15 cellular contexts compared by ENCODE assay signal in genomic region chr12:50240096-50240791, GRCh38. TPM values are rescaled to one million over a fixed set of nuclear protein-coding genes. Genes with fewer than 3 reads are reported as not detected.
DNase-seq lines count a peak whose midpoint lies in the region; ATAC-seq, FAIRE-seq and TF ChIP-seq lines count a peak whose summit lies in the region.
"Had no signal": no experiment of that assay in that cellular context is flagged by ENCODE, and none has a peak within 500 bp of the region (broad histone marks: within the 10 kb centered on the region; RNA-seq: fewer than 3 reads in every experiment).

No MANE protein-coding gene starts in this region.

- intact Hi-C loops in left ventricle myocardium inferior (cut with micrococcal nuclease) (no loop called here), right cardiac atrium (cut with DNase I) (no loop called here), kidney (cut with DNase I) (no loop called here), psoas muscle (cut with DNase I) (no loop called here), vagina (cut with DNase I) (no loop called here)

- ATAC-seq in right cardiac atrium, result no peak
- ATAC-seq in psoas muscle, result no peak
- ATAC-seq: activated naive CD8-positive, alpha-beta T cell treated with anti-CD3 and anti-CD28 coated beads, Interleukin-2, amount 50 U/mL, for 24 hours; activated T-cell treated with anti-CD3 and anti-CD28 coated beads, Interleukin-2, amount 50 U/mL, for 72 hours had no signal

- H3K27me3 ChIP-seq in left ventricle myocardium inferior (ENCODE audit: low read depth), result no peaks in the 10 kb centered on the region
- no peaks in the 10 kb centered on the region for H3K27me3 ChIP-seq in right cardiac atrium (ENCODE audit: control insufficient read depth, insufficient read depth)
- H3K27me3 ChIP-seq in psoas muscle (ENCODE audit: insufficient read depth in 3 of 3, low read length in 2 of 3), result no peaks in the 10 kb centered on the region
- no peaks in the 10 kb centered on the region for H3K27me3 ChIP-seq in vagina

- H3K36me3 ChIP-seq in left ventricle myocardium inferior (peaks cover 5% of the 10 kb centered on the region), kidney (ENCODE audit: control insufficient read depth in 1 of 2, insufficient read depth in 2 of 2, low read length in 2 of 2) (peaks cover 5 to 6% of the 10 kb centered on the region in 2 donors), psoas muscle (ENCODE audit: insufficient read depth in 1 of 2, low read depth in 1 of 2) (no peaks in the 10 kb centered on the region), vagina (no peaks in the 10 kb centered on the region)

- H3K9ac ChIP-seq in kidney (ENCODE audit: low read length in 2 of 2), result no peak overlapping the region

- FAIRE-seq in kidney (lab: Jason Lieb, UNC), result no peak
- FAIRE-seq: A204.1 had no signal

- H3K4me3 ChIP-seq in left ventricle myocardium inferior (no peak overlapping the region), right cardiac atrium (ENCODE audit: low read length) (no peak overlapping the region), kidney (ENCODE audit: low read length in 2 of 2) (no peak overlapping the region), psoas muscle (no peak overlapping the region), vagina (no peak overlapping the region)

- H3K4me1 ChIP-seq in left ventricle myocardium inferior (peaks cover 31% of the 10 kb centered on the region), right cardiac atrium (ENCODE audit: control insufficient read depth, insufficient read depth, low read length) (peaks cover 5% of the 10 kb centered on the region), kidney (ENCODE audit: control insufficient read depth in 1 of 2, insufficient read depth in 1 of 2, low read depth in 1 of 2, low read length in 2 of 2) (peaks cover 9 to 12% of the 10 kb centered on the region in 2 donors), psoas muscle (peaks cover 53% of the 10 kb centered on the region), vagina (peaks cover 32% of the 10 kb centered on the region)

- H3K9me3 ChIP-seq in left ventricle myocardium inferior (replicated peaks), result no peaks in the 10 kb centered on the region
- H3K9me3 ChIP-seq in right cardiac atrium (ENCODE audit: control insufficient read depth, low read length), result no peaks in the 10 kb centered on the region
- H3K9me3 ChIP-seq in kidney (ENCODE audit: control insufficient read depth in 1 of 2, low read length in 2 of 2), result no peaks in the 10 kb centered on the region
- H3K9me3 ChIP-seq in psoas muscle, result no peaks in the 10 kb centered on the region
- H3K9me3 ChIP-seq in vagina, result no peaks in the 10 kb centered on the region

- H3K27ac ChIP-seq in left ventricle myocardium inferior (replicated peaks) (peak overlapping the region; percentile 80), right cardiac atrium (ENCODE audit: low read length) (no peak overlapping the region), kidney (ENCODE audit: low read depth in 2 of 2, low read length in 2 of 2) (peak overlapping the region; percentile 26 to 79), psoas muscle (peak overlapping the region; percentile 90), vagina (peak overlapping the region; percentile 88)

- TF ChIP-seq POLR2A in vagina (IDR thresholded peaks at IDR 0.05), result no peak

- TF ChIP-seq CTCF in left ventricle myocardium inferior (IDR thresholded peaks at IDR 0.05; ENCODE audit: borderline replicate concordance) (no peak), kidney (IDR thresholded peaks at IDR 0.05; ENCODE audit: borderline replicate concordance, extremely low read depth, insufficient read depth) (no peak), psoas muscle (IDR thresholded peaks at IDR 0.05) (no peak), vagina (IDR thresholded peaks at IDR 0.05) (no peak)

- 70% methylated on average over 7 of the region's 7 CpGs for WGBS in right cardiac atrium
- 86 to 93% (median 90%) methylated on average over 7 of the region's 7 CpGs for WGBS in psoas muscle, 3 donors

- DNase-seq in left ventricle myocardium inferior (no peak), right cardiac atrium (no peak), kidney (no peak), psoas muscle (no peak), vagina (ENCODE audit: extremely low spot score in 2 of 2) (no peak), NOMO-1 (lab: John Stamatoyannopoulos, UW; ENCODE audit: unreplicated experiment in 2 of 2) (no peak), COR-L47 (lab: John Stamatoyannopoulos, UW) (no peak), NK-92 (lab: John Stamatoyannopoulos, UW; ENCODE audit: unreplicated experiment) (no peak)
- DNase-seq: activated CD4-positive, alpha-beta T cell treated with anti-CD3 and anti-CD28 coated beads, Interleukin-2, amount 50 U/mL, for 48 hours; activated naive CD8-positive, alpha-beta T cell treated with anti-CD3 and anti-CD28 coated beads, Interleukin-2, amount 50 U/mL, for 24 hours; activated T-cell treated with anti-CD3 and anti-CD28 coated beads, Interleukin-2, amount 50 U/mL, for 72 hours; MV-4-11; NCI-H82; SIG-M5 had no signal

RNA-seq across cellular contexts. Expression of gene LIMA1, which starts 43.1 kb away (rescaled TPM):
- total RNA-seq in left ventricle myocardium inferior (17.1 TPM), right cardiac atrium (10 to 100 TPM; 21.9 to 33.5 (median 23.3) TPM), kidney (76.1 TPM), psoas muscle (10 to 100 TPM in 3 of 4 donors, 1 to 10 TPM in 1; 8.3 to 25.3 (median 17.5) TPM), vagina (99.2 TPM)
- polyA plus RNA-seq in right cardiac atrium (19.9 TPM), kidney (ENCODE audit: insufficient read depth, low read depth, low replicate concordance) (43.1 TPM), psoas muscle (1 to 10 TPM; 5.6 to 9.0 (median 8.1) TPM)
